In genomic region chr17:6706499-6706898, GRCh38 we compare ENCODE assay signal across 31 cellular contexts. TPM values are rescaled to one million over a fixed set of nuclear protein-coding genes. Genes with fewer than 3 reads are reported as not detected.
"Had no signal": no experiment of that assay in that cellular context is flagged by ENCODE, and none has a peak within 500 bp of the region (broad histone marks: within the 10 kb centered on the region; RNA-seq: fewer than 3 reads in every experiment).

No MANE protein-coding gene starts in this region.

- H3K4me1 Mint-ChIP-seq: activated naive CD8-positive, alpha-beta T cell treated with anti-CD3 and anti-CD28 coated beads, Interleukin-2, amount 50 U/mL, for 24 hours; brain had no signal

- H3K36me3 ChIP-seq: SJCRH30 had no signal

- H3K27me3 ChIP-seq: SJCRH30 had no signal

- ATAC-seq: activated CD4-positive, CD25-positive, alpha-beta regulatory T cell treated with anti-CD3 and anti-CD28 coated beads, Interleukin-2, amount 50 U/mL, for 24 hours; activated CD8-positive, alpha-beta memory T cell treated with anti-CD3 and anti-CD28 coated beads, Interleukin-2, amount 10 ng/mL, durations not matched to agents 7 days and 5 days; activated CD8-positive, alpha-beta T cell treated with anti-CD3 and anti-CD28 coated beads for 36 hours; activated naive CD4-positive, alpha-beta T cell treated with anti-CD3 and anti-CD28 coated beads, Interleukin-2, amount 50 U/mL, for 72 hours; activated naive CD8-positive, alpha-beta T cell treated with anti-CD3 and anti-CD28 coated beads, Interleukin-2, amount 50 U/mL, for 24 hours; activated T-cell treated with anti-CD3 and anti-CD28 coated beads, Interleukin-2, amount 50 U/mL, for 4 hours; Panc1 had no signal

- H3K4me3 Mint-ChIP-seq: activated CD8-positive, alpha-beta memory T cell treated with anti-CD3 and anti-CD28 coated beads, Interleukin-2, amount 10 ng/mL, durations not matched to agents 7 days and 5 days; activated CD8-positive, alpha-beta T cell treated with anti-CD3 and anti-CD28 coated beads for 36 hours; activated naive CD8-positive, alpha-beta T cell treated with anti-CD3 and anti-CD28 coated beads, Interleukin-2, amount 50 U/mL, for 24 hours; activated T-cell treated with anti-CD3 and anti-CD28 coated beads, Interleukin-2, amount 50 U/mL, for 4 hours; brain had no signal

- H3K4me2 ChIP-seq: KMS-11, SK-N-SH had no signal

- FAIRE-seq: astrocyte had no signal

- H3K36me3 Mint-ChIP-seq: activated CD8-positive, alpha-beta memory T cell treated with anti-CD3 and anti-CD28 coated beads, Interleukin-2, amount 10 ng/mL, durations not matched to agents 7 days and 5 days; activated naive CD4-positive, alpha-beta T cell treated with anti-CD3 and anti-CD28 coated beads, Interleukin-2, amount 50 U/mL, for 72 hours; brain had no signal

- H3K9me3 ChIP-seq: SJCRH30, SK-N-SH had no signal

- H3K9me3 Mint-ChIP-seq: activated CD8-positive, alpha-beta T cell treated with anti-CD3 and anti-CD28 coated beads for 36 hours; activated naive CD4-positive, alpha-beta T cell treated with anti-CD3 and anti-CD28 coated beads, Interleukin-2, amount 50 U/mL, for 72 hours; activated naive CD8-positive, alpha-beta T cell treated with anti-CD3 and anti-CD28 coated beads, Interleukin-2, amount 50 U/mL, for 24 hours; activated T-cell treated with anti-CD3 and anti-CD28 coated beads, Interleukin-2, amount 50 U/mL, for 4 hours had no signal

- H3K27ac Mint-ChIP-seq: activated CD8-positive, alpha-beta memory T cell treated with anti-CD3 and anti-CD28 coated beads, Interleukin-2, amount 10 ng/mL, durations not matched to agents 7 days and 5 days; activated CD8-positive, alpha-beta T cell treated with anti-CD3 and anti-CD28 coated beads for 36 hours; activated naive CD8-positive, alpha-beta T cell treated with anti-CD3 and anti-CD28 coated beads, Interleukin-2, amount 50 U/mL, for 24 hours; brain had no signal

- H3K27ac ChIP-seq: KMS-11, SJCRH30 had no signal

- H3K4me1 ChIP-seq: SJCRH30 had no signal

- DNase-seq: activated CD4-positive, alpha-beta T cell treated with anti-CD3 and anti-CD28 coated beads for 4 hours; activated CD8-positive, alpha-beta T cell treated with anti-CD3 and anti-CD28 coated beads for 36 hours; activated effector memory CD4-positive, alpha-beta T cell treated with anti-CD3 and anti-CD28 coated beads, Interleukin-2, amount 50 U/mL, for 16 hours; activated naive CD4-positive, alpha-beta T cell treated with Interleukin-2 at 50 U/mL for 16 hours; activated naive CD8-positive, alpha-beta T cell treated with anti-CD3 and anti-CD28 coated beads, Interleukin-2, amount 50 U/mL, for 24 hours; activated T-cell treated with anti-CD3 and anti-CD28 coated beads, Interleukin-2, amount 50 U/mL, for 4 hours; amniotic stem cell; NCI-H1092; NCI-H1417; NCI-H2029; NCI-H2107; NCI-H2171 treated with DMSO at 0.1 percent for 48 hours; NCI-H345; NCI-H510A; NCI-H526 treated with DMSO at 0.1 percent for 48 hours; NCI-H82; NK-92 treated with Interleukin-12 subunit alpha and Interleukin-12 subunit beta, amount 100 ng/mL, for 24 hours; OCI-M1; Right ventricle myocardium superior; RPMI8226; SJCRH30; SK-N-SH had no signal

- H3K4me3 ChIP-seq: SJCRH30 had no signal

- H3K9ac ChIP-seq: KMS-11, SK-N-SH had no signal

RNA-seq across cellular contexts. Expression of gene SLC13A5, which starts 6.7 kb away (rescaled TPM):
- total RNA-seq: activated CD8-positive, alpha-beta memory T cell treated with anti-CD3 and anti-CD28 coated beads, Interleukin-2, amount 10 ng/mL, durations not matched to agents 7 days and 5 days; activated CD8-positive, alpha-beta T cell treated with anti-CD3 and anti-CD28 coated beads for 36 hours; activated naive CD4-positive, alpha-beta T cell treated with anti-CD3 and anti-CD28 coated beads, Interleukin-2, amount 50 U/mL, for 72 hours; MCF 10A; Right ventricle myocardium superior; SJCRH30; T-helper 1 cell treated with Interleukin-12 subunit alpha and Interleukin-12 subunit beta and Interleukin-4 antibody, amounts not matched to agents 30 ng/mL and 1 ng/mL, for 36 hours had no signal
- polyA plus RNA-seq: SK-N-SH had no signal

RNA-seq across cellular contexts. Expression of gene XAF1, which starts 49.3 kb away (rescaled TPM):
- total RNA-seq: MCF 10A had no signal
